Comparison of ENCODE assay signal across 8 cellular contexts in the genomic region with DNA sequence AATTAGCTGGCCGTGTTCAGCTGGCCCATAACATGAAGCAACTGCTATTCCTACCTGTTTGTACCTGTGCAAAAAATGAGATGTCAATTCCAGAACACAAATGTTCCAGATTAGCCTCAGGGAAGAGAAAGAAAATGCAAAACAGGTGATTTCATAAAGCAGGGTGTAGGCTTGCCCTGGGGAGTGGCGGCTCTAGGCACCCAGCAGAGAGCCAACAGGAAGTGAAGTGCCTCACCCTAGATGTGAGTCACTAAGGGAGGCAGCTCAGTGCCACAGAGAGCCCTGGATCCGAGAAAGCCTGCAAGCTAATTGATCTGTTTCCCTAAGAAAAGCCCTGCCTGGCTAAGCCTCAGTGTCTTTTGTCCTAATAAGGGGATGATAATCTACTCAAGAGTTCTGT.
A peak's percentile ranks its signal among the peaks of the same experiment; 100 is the strongest.
DNase-seq lines count a peak whose midpoint lies in the region; ATAC-seq lines count a peak whose summit lies in the region.

No MANE protein-coding gene starts in this region.

- POLR2A ChIA-PET in activated CD4-positive, alpha-beta T cell treated with anti-CD3 and anti-CD28 coated beads, Interleukin-2, amount 10 ng/mL, durations not matched to agents 7 days and 5 days (lab: Charles Lee), result interaction anchor here (0.5 kb wide), 1 partner anchor 48 kb away, joined by 6 read pairs; no protein-coding TSS in a partner anchor

- H3K36me3 Mint-ChIP-seq in activated CD4-positive, alpha-beta T cell treated with anti-CD3 and anti-CD28 coated beads, Interleukin-2, amount 10 ng/mL, durations not matched to agents 7 days and 5 days (ENCODE audit: low read depth), result no peaks in the 10 kb centered on the region

- peak; percentile 66 for ATAC-seq in GM19455 (IDR thresholded peaks at IDR 0.05; ENCODE audit: unreplicated experiment)
- no peak for ATAC-seq in GM18861 (IDR thresholded peaks at IDR 0.05; ENCODE audit: unreplicated experiment)

- CTCF ChIA-PET in activated CD4-positive, alpha-beta T cell treated with anti-CD3 and anti-CD28 coated beads, Interleukin-2, amount 10 ng/mL, durations not matched to agents 7 days and 5 days (lab: Charles Lee), result no interaction called here

- no peaks in the 10 kb centered on the region for H3K9me3 Mint-ChIP-seq in activated CD4-positive, alpha-beta T cell treated with anti-CD3 and anti-CD28 coated beads, Interleukin-2, amount 10 ng/mL, durations not matched to agents 7 days and 5 days

- H3K27me3 Mint-ChIP-seq in activated CD4-positive, alpha-beta T cell treated with anti-CD3 and anti-CD28 coated beads, Interleukin-2, amount 10 ng/mL, durations not matched to agents 7 days and 5 days, result no peaks in the 10 kb centered on the region

- no peak overlapping the region for H3K4me3 Mint-ChIP-seq in activated CD4-positive, alpha-beta T cell treated with anti-CD3 and anti-CD28 coated beads, Interleukin-2, amount 10 ng/mL, durations not matched to agents 7 days and 5 days

- H3K4me1 Mint-ChIP-seq in activated CD4-positive, alpha-beta T cell treated with anti-CD3 and anti-CD28 coated beads, Interleukin-2, amount 10 ng/mL, durations not matched to agents 7 days and 5 days, result peaks cover 7% of the 10 kb centered on the region

- DNase-seq in COLO668 (lab: John Stamatoyannopoulos, UW; ENCODE audit: unreplicated experiment) (peak; percentile 25), HT-29 (ENCODE audit: low spot score) (peak; percentile 91), iris pigment epithelial cell (ENCODE audit: low read depth) (peak; percentile 54), germinal center (ENCODE audit: low spot score) (no peak), DMS 273 treated with DMSO at 0.1 percent for 48 hours (lab: John Stamatoyannopoulos, UW) (no peak)
- DNase-seq in activated CD4-positive, alpha-beta T cell treated with anti-CD3 and anti-CD28 coated beads, Interleukin-2, amount 10 ng/mL, durations not matched to agents 7 days and 5 days, result peak; percentile 25

- peak overlapping the region; percentile 31 for H3K27ac Mint-ChIP-seq in activated CD4-positive, alpha-beta T cell treated with anti-CD3 and anti-CD28 coated beads, Interleukin-2, amount 10 ng/mL, durations not matched to agents 7 days and 5 days

Comparison
In these comparisons a context has a peak if more than half of its experiments do, and no peak if none do; other contexts are left out.
1. DNase-seq: peak in COLO668 (single experiment), HT-29 (single experiment), activated CD4-positive, alpha-beta T cell treated with anti-CD3 and anti-CD28 coated beads, Interleukin-2, amount 10 ng/mL, durations not matched to agents 7 days and 5 days (single experiment) and iris pigment epithelial cell (single experiment); none in germinal center (single experiment) and DMS 273 treated with DMSO at 0.1 percent for 48 hours (single experiment).